Comparison of ENCODE assay signal across 8 cellular contexts in genomic region chr1:45012639-45013278, GRCh38. TPM values are rescaled to one million over a fixed set of nuclear protein-coding genes. Genes with fewer than 3 reads are reported as not detected.
DNase-seq lines count a peak whose midpoint lies in the region; ATAC-seq, FAIRE-seq and TF ChIP-seq lines count a peak whose summit lies in the region.

No MANE protein-coding gene starts in this region.

- no peak for TF ChIP-seq RAD21 in GM12878 (IDR thresholded peaks at IDR 0.05; ENCODE audit: insufficient read depth, low read depth, low read length)

- H3K9ac ChIP-seq in GM12878 (ENCODE audit: control insufficient read depth, insufficient read depth, low read length), result peak overlapping the region; percentile 78
- H3K9ac ChIP-seq in iPS-15b (ENCODE audit: low read depth, low read length), result peak overlapping the region; percentile 48

- H4K20me1 ChIP-seq in GM12878 (ENCODE audit: control insufficient read depth, insufficient read depth), result no peaks in the 10 kb centered on the region

- FAIRE-seq in GM12878 (lab: Jason Lieb, UNC), result no peak

- H3K36me3 Mint-ChIP-seq in CD4-positive, alpha-beta T cell (ENCODE audit: low read depth), result peaks cover 53% of the 10 kb centered on the region

- TF ChIP-seq EP300 in GM12878 (IDR thresholded peaks at IDR 0.05; ENCODE audit: borderline replicate concordance in 1 of 2, control insufficient read depth in 1 of 2, low read depth in 2 of 2, low read length in 2 of 2), result no peak

- BruUV-seq in GM12878 (replicated peaks; lab: Mats Ljungman, UMichigan), result no TSS peak

- H3K4me2 ChIP-seq in GM12878 (ENCODE audit: control insufficient read depth, insufficient read depth), result peak overlapping the region; percentile 99

- RAD21 ChIA-PET in GM12878 (lab: Charles Lee; ENCODE audit: unreplicated experiment), result interaction anchor here (0.5 to 12.5 kb wide), 20 partner anchors 10 to 481 kb away, joined by 3 to 313 read pairs (median 8); partner anchors contain the start of genes BTBD19, EIF2B3, MUTYH and PLK3

- peak overlapping the region; percentile 89 for H3K4me3 Mint-ChIP-seq in CD4-positive, alpha-beta T cell

- WGBS in GM12878 (ENCODE audit: insufficient coverage, insufficient replicate concordance, low lambda C conversion rate, missing lambda C conversion rate), result 11% methylated on average over 21 of the region's 21 CpGs

- no peaks in the 10 kb centered on the region for H3K27me3 ChIP-seq in CD4-positive, alpha-beta T cell (ENCODE audit: control insufficient read depth, insufficient read depth, low read length)
- no peaks in the 10 kb centered on the region for H3K27me3 ChIP-seq in SJSA1 (replicated peaks)
- H3K27me3 ChIP-seq in GM12878 (replicated peaks in 1 of 2; ENCODE audit: control insufficient read depth in 2 of 2, insufficient read depth in 2 of 2, low read length in 1 of 2), result no peaks in the 10 kb centered on the region
- no peaks in the 10 kb centered on the region for H3K27me3 ChIP-seq in iPS-15b (ENCODE audit: control insufficient read depth, insufficient read depth, low read length)

- peaks cover 27% of the 10 kb centered on the region for H3K4me1 ChIP-seq in SJSA1 (replicated peaks)
- H3K4me1 ChIP-seq in GM12878 (ENCODE audit: control insufficient read depth, insufficient read depth, low read length), result peaks cover 17% of the 10 kb centered on the region
- H3K4me1 ChIP-seq in iPS-15b (ENCODE audit: control insufficient read depth, insufficient read depth, low read length), result peaks cover 10% of the 10 kb centered on the region

- in situ Hi-C loops in GM12878 (cut with MboI), result loop anchor here (5.0 kb wide), 3 partner anchors 290 to 570 kb away; partner anchors contain the start of genes NASP and TESK2

- peaks cover 61% of the 10 kb centered on the region for H3K4me1 Mint-ChIP-seq in CD4-positive, alpha-beta T cell (ENCODE audit: low read depth)

- no peak overlapping the region for H3K27ac ChIP-seq in CD4-positive, alpha-beta T cell (ENCODE audit: low read depth, low read length)
- H3K27ac ChIP-seq in SJSA1 (peak overlapping the region; percentile 10), GM12878 (ENCODE audit: control insufficient read depth, insufficient read depth) (peak overlapping the region; percentile 66)

- peak in 2 of 10 experiments; percentile 14 to 26 for DNase-seq in CD4-positive, alpha-beta T cell
- DNase-seq in HS-5 (ENCODE audit: low read depth) (peak; percentile 47), SJSA1 (ENCODE audit: low read depth in 1 of 2, low spot score in 2 of 2) (peak; percentile 44 to 72), GM12878 (ENCODE audit: low read depth, low spot score) (no peak), retinal pigment epithelial cell (ENCODE audit: low read depth) (no peak), NCI-H1694 treated with DMSO at 0.1 percent for 48 hours (lab: John Stamatoyannopoulos, UW) (no peak)

- TF ChIP-seq CTCF in CD4-positive, alpha-beta T cell (IDR thresholded peaks at IDR 0.05), result no peak
- no peak for TF ChIP-seq CTCF in GM12878 (IDR thresholded peaks at IDR 0.05 in 2 of 3, conservative IDR thresholded peaks at IDR 0.05 in 1 of 3; ENCODE audit: control insufficient read depth in 2 of 3, extremely low read depth in 1 of 3, insufficient read depth in 1 of 3, low read depth in 3 of 3, low read length in 3 of 3)
- TF ChIP-seq CTCF in retinal pigment epithelial cell (conservative IDR thresholded peaks at IDR 0.05; ENCODE audit: low read depth, low read length), result no peak

- ATAC-seq in CD4-positive, alpha-beta T cell (ENCODE audit: poor library complexity), result no peak
- ATAC-seq in GM12878 (peak; percentile 6; the same call in 2 of the 3 replicates), GM21529 (IDR thresholded peaks at IDR 0.05; ENCODE audit: unreplicated experiment) (no peak)

- SMC1A ChIA-PET in GM12878 (lab: Charles Lee; ENCODE audit: uncharacterized antibody, unreplicated experiment), result interaction anchor here (0.5 to 12.5 kb wide), 18 partner anchors 26 to 488 kb away, joined by 3 to 284 read pairs (median 4); partner anchors contain the start of genes BEST4, CCDC163, EIF2B3 and MMACHC

- intact Hi-C loops in CD4-positive, alpha-beta T cell (cut with DNase I, micrococcal nuclease), result loop anchor here (1.0 to 10.0 kb wide), 11 partner anchors 26 to 675 kb away; partner anchors contain the start of genes GPBP1L1 (in 2 of the 2), TMEM69 (in 2 of the 2), BTBD19 (in 1 of the 2) and DYNLT4 (in 1 of the 2)
- intact Hi-C loops in GM12878 (cut with micrococcal nuclease; ENCODE audit: unreplicated experiment), result loop anchor here (2.0 to 10.0 kb wide), 5 partner anchors 220 to 572 kb away; partner anchors contain the start of genes MUTYH, NASP, RNU5D-1 and TOE1

- H3K27ac Mint-ChIP-seq in CD4-positive, alpha-beta T cell, result peak overlapping the region; percentile 91

- H3K9me3 Mint-ChIP-seq in CD4-positive, alpha-beta T cell, result no peaks in the 10 kb centered on the region

- H3K36me3 ChIP-seq in SJSA1 (peaks cover 57% of the 10 kb centered on the region), GM12878 (ENCODE audit: control insufficient read depth in 2 of 2, insufficient read depth in 2 of 2, low read length in 1 of 2) (peaks cover 0 to 5% of the 10 kb centered on the region in 2 experiments; a peak in 1 of 4 replicates), iPS-15b (ENCODE audit: control insufficient read depth, insufficient read depth, low read length) (peaks cover 5% of the 10 kb centered on the region)

- CTCF ChIA-PET in CD4-positive, alpha-beta T cell (lab: Charles Lee), result interaction anchor here (2.0 to 6.4 kb wide), 3 partner anchors 289 to 480 kb away, joined by 14 to 66 read pairs (median 20); partner anchors contain the start of gene TESK2
- CTCF ChIA-PET in GM12878 (lab: Yijun Ruan, JAX), result interaction anchor here (1.2 to 11.4 kb wide), 21 partner anchors 15 to 481 kb away, joined by 3 to 252 read pairs (median 11); partner anchors contain the start of genes BEST4, EIF2B3, MUTYH and PLK3

- no peaks in the 10 kb centered on the region for H3K9me3 ChIP-seq in CD4-positive, alpha-beta T cell (ENCODE audit: control insufficient read depth, low read length)
- H3K9me3 ChIP-seq in SJSA1 (replicated peaks), result no peaks in the 10 kb centered on the region
- no peaks in the 10 kb centered on the region for H3K9me3 ChIP-seq in GM12878 (replicated peaks; ENCODE audit: control insufficient read depth, insufficient read depth, low read length)
- H3K9me3 ChIP-seq in iPS-15b (ENCODE audit: control insufficient read depth, insufficient read depth, low read length), result no peaks in the 10 kb centered on the region

- no peaks in the 10 kb centered on the region for H3K27me3 Mint-ChIP-seq in CD4-positive, alpha-beta T cell

- peak overlapping the region; percentile 93 for H3K4me3 ChIP-seq in SJSA1
- peak overlapping the region; percentile 90 for H3K4me3 ChIP-seq in GM12878
- H3K4me3 ChIP-seq in iPS-15b (ENCODE audit: low read depth, low read length), result peak overlapping the region; percentile 73
- H3K4me3 ChIP-seq in retinal pigment epithelial cell (ENCODE audit: low read length), result peak overlapping the region; percentile 71

- TF ChIP-seq POLR2A in GM12878 (IDR thresholded peaks at IDR 0.05; ENCODE audit: low read depth, low read length), result no peak

- POLR2A ChIA-PET in CD4-positive, alpha-beta T cell (lab: Charles Lee), result interaction anchor here (0.8 to 6.9 kb wide), 23 partner anchors 24 to 674 kb away, joined by 3 to 141 read pairs (median 9); partner anchors contain the start of genes AKR1A1, BTBD19, CCDC163 and DYNLT4
- POLR2A ChIA-PET in GM12878 (lab: Charles Lee), result interaction anchor here (0.5 to 3.2 kb wide), 17 partner anchors 13 to 480 kb away, joined by 3 to 26 read pairs (median 8); partner anchors contain the start of genes BTBD19, EIF2B3, MUTYH and RNU5D-1

- peak overlapping the region; percentile 82 for H2AFZ ChIP-seq in GM12878 (ENCODE audit: control insufficient read depth, low read depth, low read length)

- peaks cover 16% of the 10 kb centered on the region for H3K79me2 ChIP-seq in GM12878 (ENCODE audit: control insufficient read depth, insufficient read depth, low read length)

RNA-seq across cellular contexts. Expression of gene UROD, which starts 0.7 kb away (rescaled TPM):
- total RNA-seq in CD4-positive, alpha-beta T cell, result 10 to 100 TPM; 41.0 to 42.4 TPM
- total RNA-seq in SJSA1 (2014; rRNA removed; shearing (Covaris generic)), result 91.3 and 114 TPM in 2 replicates
- total RNA-seq in GM12878 (2013; cell fraction: nucleolus; rRNA removed), result 23.8 and 25.9 TPM in 2 replicates
- total RNA-seq in GM12878 (2014; rRNA removed) (94.0 and 101 TPM in 2 replicates), GM12878 (2014; rRNA removed; fragmentation: Illumina TruSeq; extraction: Trizol) (65.8 and 68.2 TPM in 2 replicates), GM12878 (2021) (66.2 and 73.7 TPM in 2 replicates)
- 42.8 TPM for polyA plus RNA-seq in GM12878 (2011; ENCODE audit: low read depth)
- polyA plus RNA-seq in GM12878 (2011; rRNA removed) (44.3 and 70.7 TPM in 2 replicates), GM12878 (2014; fragmentation: Illumina TruSeq; extraction: Trizol) (70.5 and 105 TPM in 2 replicates), GM12878 (2014; fragmentation: Nextera tagmentation; extraction: Ambion mirVana) (100 to 1,000 TPM; 236 to 330 TPM), GM12878 (2014; rRNA removed) (112 and 115 TPM in 2 replicates), GM12878 (2016; fragmentation: Nextera tagmentation; extraction: Ambion mirVana) (100 to 1,000 TPM in 1 of 2 experiments, 10 to 100 TPM in 1; 99.5 to 124 TPM)
- polyA plus RNA-seq in GM12878 (2011; cell fraction: cytosol; rRNA removed), result 103 and 121 TPM in 2 replicates
- 145 and 147 TPM in 2 replicates for polyA plus RNA-seq in GM12878 (2011; cell fraction: nucleus; rRNA removed)
- polyA plus RNA-seq in GM12878 (2012), result 52.2 and 61.2 TPM in 2 replicates
- 55.7 and 69.0 TPM in 2 replicates for polyA minus RNA-seq in GM12878 (2011; rRNA and poly(A)+ RNA removed)
- 12.8 and 13.3 TPM in 2 replicates for polyA minus RNA-seq in GM12878 (2011; cell fraction: cytosol; rRNA and poly(A)+ RNA removed)
- 38.7 and 49.5 TPM in 2 replicates for polyA minus RNA-seq in GM12878 (2011; cell fraction: nucleus; rRNA and poly(A)+ RNA removed)

RNA-seq across cellular contexts. Expression of gene HECTD3, which starts 1.6 kb away (rescaled TPM):
- total RNA-seq in CD4-positive, alpha-beta T cell, result 10 to 100 TPM; 31.5 to 33.7 TPM
- total RNA-seq in SJSA1 (2014; rRNA removed; shearing (Covaris generic)), result 16.4 and 30.4 TPM in 2 replicates
- total RNA-seq in GM12878 (2013; cell fraction: nucleolus; rRNA removed), result 14.2 and 17.4 TPM in 2 replicates
- total RNA-seq in GM12878 (2014; rRNA removed) (11.3 and 15.1 TPM in 2 replicates), GM12878 (2014; rRNA removed; fragmentation: Illumina TruSeq; extraction: Trizol) (6.9 and 8.2 TPM in 2 replicates), GM12878 (2021) (27.4 and 30.3 TPM in 2 replicates)
- polyA plus RNA-seq in GM12878 (2011; ENCODE audit: low read depth), result 14.9 TPM
- polyA plus RNA-seq in GM12878 (2011; rRNA removed) (14.8 and 28.4 TPM in 2 replicates), GM12878 (2014; fragmentation: Illumina TruSeq; extraction: Trizol) (20.7 and 22.0 TPM in 2 replicates), GM12878 (2014; fragmentation: Nextera tagmentation; extraction: Ambion mirVana) (1 to 10 TPM; 3.4 to 4.6 TPM), GM12878 (2014; rRNA removed) (23.3 and 26.8 TPM in 2 replicates), GM12878 (2016; fragmentation: Nextera tagmentation; extraction: Ambion mirVana) (10 to 100 TPM; 24.1 to 30.4 TPM)
- polyA plus RNA-seq in GM12878 (2011; cell fraction: cytosol; rRNA removed), result 26.2 and 27.3 TPM in 2 replicates
- polyA plus RNA-seq in GM12878 (2011; cell fraction: nucleus; rRNA removed), result 84.0 and 90.6 TPM in 2 replicates
- polyA plus RNA-seq in GM12878 (2012), result 22.8 and 25.4 TPM in 2 replicates
- polyA minus RNA-seq in GM12878 (2011; rRNA and poly(A)+ RNA removed), result 33.6 and 39.9 TPM in 2 replicates
- 13.4 and 17.2 TPM in 2 replicates for polyA minus RNA-seq in GM12878 (2011; cell fraction: cytosol; rRNA and poly(A)+ RNA removed)
- polyA minus RNA-seq in GM12878 (2011; cell fraction: nucleus; rRNA and poly(A)+ RNA removed), result 10.6 and 16.6 TPM in 2 replicates

RNA-seq across cellular contexts. Expression of gene EIF2B3, which starts 26.4 kb away (rescaled TPM):
- 1 to 10 TPM; 5.8 to 6.3 TPM for total RNA-seq in CD4-positive, alpha-beta T cell
- total RNA-seq in SJSA1 (2014; rRNA removed; shearing (Covaris generic)), result 66.5 and 67.4 TPM in 2 replicates
- total RNA-seq in GM12878 (2013; cell fraction: nucleolus; rRNA removed), result 70.5 and 77.6 TPM in 2 replicates
- total RNA-seq in GM12878 (2014; rRNA removed) (31.2 TPM in 2 replicates), GM12878 (2014; rRNA removed; fragmentation: Illumina TruSeq; extraction: Trizol) (45.5 and 48.0 TPM in 2 replicates), GM12878 (2021) (35.3 and 35.9 TPM in 2 replicates)
- 17.6 TPM for polyA plus RNA-seq in GM12878 (2011; ENCODE audit: low read depth)
- polyA plus RNA-seq in GM12878 (2011; rRNA removed) (42.5 and 55.3 TPM in 2 replicates), GM12878 (2014; fragmentation: Illumina TruSeq; extraction: Trizol) (39.7 and 54.5 TPM in 2 replicates), GM12878 (2014; fragmentation: Nextera tagmentation; extraction: Ambion mirVana) (100 to 1,000 TPM; 112 to 124 TPM), GM12878 (2014; rRNA removed) (29.7 and 30.5 TPM in 2 replicates), GM12878 (2016; fragmentation: Nextera tagmentation; extraction: Ambion mirVana) (10 to 100 TPM; 63.3 to 65.8 TPM)
- polyA plus RNA-seq in GM12878 (2011; cell fraction: cytosol; rRNA removed), result 23.0 and 25.0 TPM in 2 replicates
- 16.9 and 22.3 TPM in 2 replicates for polyA plus RNA-seq in GM12878 (2011; cell fraction: nucleus; rRNA removed)
- 17.1 and 19.2 TPM in 2 replicates for polyA plus RNA-seq in GM12878 (2012)
- polyA minus RNA-seq in GM12878 (2011; rRNA and poly(A)+ RNA removed), result 26.9 and 48.3 TPM in 2 replicates
- polyA minus RNA-seq in GM12878 (2011; cell fraction: cytosol; rRNA and poly(A)+ RNA removed), result 9.5 and 11.2 TPM in 2 replicates
- 15.5 and 31.9 TPM in 2 replicates for polyA minus RNA-seq in GM12878 (2011; cell fraction: nucleus; rRNA and poly(A)+ RNA removed)

Comparison
In these comparisons a context has a peak if more than half of its experiments do, and no peak if none do; other contexts are left out.
1. DNase-seq: peak in HS-5 (single experiment) and SJSA1 (2 of 2); none in GM12878 (single experiment), retinal pigment epithelial cell (single experiment) and NCI-H1694 treated with DMSO at 0.1 percent for 48 hours (single experiment).
2. Peak in every context shown above with its lines, with median percentiles within 50 percentile points of each other: H3K4me3 ChIP-seq.